Comparison of ENCODE assay signal across 23 cellular contexts in the genomic region with DNA sequence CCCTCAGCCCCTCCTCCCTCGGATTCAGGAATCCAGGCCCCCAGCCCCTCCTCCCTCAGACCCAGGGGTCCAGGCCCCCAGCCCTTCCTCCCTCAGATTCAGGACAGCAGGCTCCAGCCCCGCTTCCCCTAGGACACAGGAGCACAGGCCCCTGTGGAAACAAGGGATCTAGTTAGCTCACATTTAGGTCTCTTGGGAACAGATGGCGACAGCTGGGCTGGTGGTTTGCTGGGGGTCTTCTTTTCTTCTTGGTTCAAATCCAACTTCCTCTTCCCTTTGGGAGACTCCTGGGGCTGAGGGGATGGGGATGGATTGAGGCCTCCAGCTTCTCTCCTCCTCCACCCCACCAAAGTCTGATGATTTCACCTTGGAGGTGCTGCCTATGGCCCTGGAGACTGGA. TPM values are rescaled to one million over a fixed set of nuclear protein-coding genes. Genes with fewer than 3 reads are reported as not detected.
DNase-seq lines count a peak whose midpoint lies in the region; ATAC-seq and TF ChIP-seq lines count a peak whose summit lies in the region.
"Had no signal": no experiment of that assay in that cellular context is flagged by ENCODE, and none has a peak within 500 bp of the region (broad histone marks: within the 10 kb centered on the region; RNA-seq: fewer than 3 reads in every experiment).

No MANE protein-coding gene starts in this region.

- no peaks in the 10 kb centered on the region for H3K27me3 ChIP-seq in A673 (replicated peaks; ENCODE audit: insufficient read depth, low read depth, low read length, poor library complexity)
- H3K27me3 ChIP-seq in BLaER1 treated with 17β-estradiol and CSF1 and Interleukin-3, amounts not matched to agents 10 nM and 100 nM = no peaks in the 10 kb centered on the region

- BruUV-seq in A673 (replicated peaks; lab: Mats Ljungman, UMichigan) = no TSS peak

- H3K4me3 ChIP-seq in A673 (ENCODE audit: low read depth, low read length, poor library complexity, severe bottlenecking) = no peak overlapping the region
- no peak overlapping the region for H3K4me3 ChIP-seq in BLaER1 treated with 17β-estradiol and CSF1 and Interleukin-3, amounts not matched to agents 10 nM and 100 nM
- H3K4me3 ChIP-seq: GM12878, GM23248 had no signal

- H3K36me3 Mint-ChIP-seq in central memory CD8-positive, alpha-beta T cell (ENCODE audit: insufficient read depth) = peaks cover 31% of the 10 kb centered on the region
- peaks cover 11% of the 10 kb centered on the region for H3K36me3 Mint-ChIP-seq in activated CD4-positive, alpha-beta T cell treated with anti-CD3 and anti-CD28 coated beads for 36 hours (ENCODE audit: low read depth)

- no peak for ATAC-seq in central memory CD8-positive, alpha-beta T cell (replicated peaks; ENCODE audit: extremely low read depth, poor library complexity, severe bottlenecking)
- ATAC-seq in activated CD4-positive, alpha-beta T cell treated with anti-CD3 and anti-CD28 coated beads for 36 hours = no peak
- no peak for ATAC-seq in GM21723 (IDR thresholded peaks at IDR 0.05; ENCODE audit: unreplicated experiment)
- ATAC-seq: GM12878, Panc1, SK-N-SH treated with all-trans-retinoic acid at 6 μM for 48 hours had no signal

- intact Hi-C loops in A673 (cut with micrococcal nuclease; ENCODE audit: unreplicated experiment) = no loop called here
- intact Hi-C loops in activated CD4-positive, alpha-beta T cell treated with anti-CD3 and anti-CD28 coated beads for 36 hours (cut with DNase I, micrococcal nuclease) = loop anchor here in 1 of 2 experiments (10.0 kb wide), 1 partner anchor 252 kb away; a partner anchor contains a TSS

- no peaks in the 10 kb centered on the region for H3K27me3 Mint-ChIP-seq in central memory CD8-positive, alpha-beta T cell
- no peaks in the 10 kb centered on the region for H3K27me3 Mint-ChIP-seq in activated CD4-positive, alpha-beta T cell treated with anti-CD3 and anti-CD28 coated beads for 36 hours

- TF ChIP-seq CTCF in A673 (conservative IDR thresholded peaks at IDR 0.05; ENCODE audit: low read depth, low read length) = no peak

- peaks cover 26% of the 10 kb centered on the region for H3K4me1 ChIP-seq in A673 (ENCODE audit: insufficient read depth, low read length, poor library complexity, severe bottlenecking)
- peaks cover 23 to 49% (median 37%) of the 10 kb centered on the region in 10 experiments for H3K4me1 ChIP-seq in BLaER1 treated with 17β-estradiol and CSF1 and Interleukin-3, amounts not matched to agents 10 nM and 100 nM

- no peak overlapping the region for H3K4me3 Mint-ChIP-seq in central memory CD8-positive, alpha-beta T cell
- no peak overlapping the region for H3K4me3 Mint-ChIP-seq in activated CD4-positive, alpha-beta T cell treated with anti-CD3 and anti-CD28 coated beads for 36 hours
- H3K4me3 Mint-ChIP-seq: H9 had no signal

- POLR2A ChIA-PET in A673 (lab: Charles Lee; ENCODE audit: low non-redundant PET) = no interaction called here
- POLR2A ChIA-PET in activated CD4-positive, alpha-beta T cell treated with anti-CD3 and anti-CD28 coated beads for 36 hours (lab: Charles Lee) = no interaction called here

- CTCF ChIA-PET in A673 (lab: Charles Lee) = no interaction called here
- CTCF ChIA-PET in activated CD4-positive, alpha-beta T cell treated with anti-CD3 and anti-CD28 coated beads for 36 hours (lab: Charles Lee) = interaction anchor here (0.9 to 6.8 kb wide), 4 partner anchors 23 to 116 kb away, joined by 3 to 88 read pairs (median 4); a partner anchor contains a TSS

- DNase-seq in A673 (ENCODE audit: low spot score) = no peak
- peak; percentile 83 for DNase-seq in NCI-H2171 treated with DMSO at 0.1 percent for 48 hours (lab: John Stamatoyannopoulos, UW)
- DNase-seq in central memory CD8-positive, alpha-beta T cell (ENCODE audit: low spot score in 2 of 2) = no peak
- no peak for DNase-seq in 8988T
- DNase-seq in activated CD4-positive, alpha-beta T cell treated with anti-CD3 and anti-CD28 coated beads for 36 hours = no peak
- DNase-seq in inferior parietal cortex (ENCODE audit: extremely low spot score) = no peak
- DNase-seq: ACHN, C1 segment of cervical spinal cord, DMS79 treated with DMSO at 0.1 percent for 48 hours, GM23248, H9, KG1, NCI-H1092 treated with DMSO at 0.1 percent for 48 hours, NCI-H1436 treated with DMSO at 0.1 percent for 48 hours, NCI-H2029 treated with DMSO at 0.1 percent for 48 hours, NCI-H69, SIG-M5 had no signal

- H3K9me3 Mint-ChIP-seq in central memory CD8-positive, alpha-beta T cell = no peaks in the 10 kb centered on the region
- no peaks in the 10 kb centered on the region for H3K9me3 Mint-ChIP-seq in activated CD4-positive, alpha-beta T cell treated with anti-CD3 and anti-CD28 coated beads for 36 hours (ENCODE audit: low read depth)

- peak overlapping the region; percentile 74 for H3K27ac Mint-ChIP-seq in central memory CD8-positive, alpha-beta T cell (ENCODE audit: low read depth)
- no peak overlapping the region for H3K27ac Mint-ChIP-seq in activated CD4-positive, alpha-beta T cell treated with anti-CD3 and anti-CD28 coated beads for 36 hours

- no peaks in the 10 kb centered on the region for H3K9me3 ChIP-seq in A673 (ENCODE audit: low read depth, low read length, poor library complexity, severe bottlenecking)
- no peaks in the 10 kb centered on the region for H3K9me3 ChIP-seq in BLaER1 treated with 17β-estradiol and CSF1 and Interleukin-3, amounts not matched to agents 10 nM and 100 nM (replicated peaks in 1 of 11)

- H4K20me1 ChIP-seq in BLaER1 treated with 17β-estradiol and CSF1 and Interleukin-3, amounts not matched to agents 10 nM and 100 nM = peaks cover 0 to 12% (median 0%) of the 10 kb centered on the region in 11 experiments; a peak in 2 of 22 replicates

- peaks cover 24% of the 10 kb centered on the region for H3K4me1 Mint-ChIP-seq in central memory CD8-positive, alpha-beta T cell
- peaks cover 10% of the 10 kb centered on the region for H3K4me1 Mint-ChIP-seq in activated CD4-positive, alpha-beta T cell treated with anti-CD3 and anti-CD28 coated beads for 36 hours

- peak overlapping the region in 9 of 11 experiments; percentile 47 to 78 (median 58); a peak in 18 of 22 replicates for H3K4me2 ChIP-seq in BLaER1 treated with 17β-estradiol and CSF1 and Interleukin-3, amounts not matched to agents 10 nM and 100 nM

- H3K27ac ChIP-seq in A673 (ENCODE audit: low read depth, low read length, poor library complexity, severe bottlenecking) = peak overlapping the region; percentile 70
- H3K27ac ChIP-seq in BLaER1 treated with 17β-estradiol and CSF1 and Interleukin-3, amounts not matched to agents 10 nM and 100 nM = peak overlapping the region in 10 of 11 experiments; percentile 17 to 78 (median 68); a peak in 19 of 22 replicates
- H3K27ac ChIP-seq: GM23248 had no signal

- peaks cover 35% of the 10 kb centered on the region for H3K36me3 ChIP-seq in A673 (ENCODE audit: insufficient read depth, low read length, poor library complexity, severe bottlenecking)
- H3K36me3 ChIP-seq in BLaER1 treated with 17β-estradiol and CSF1 and Interleukin-3, amounts not matched to agents 10 nM and 100 nM = peaks cover 65 to 87% (median 76%) of the 10 kb centered on the region in 11 experiments

- H3K9ac ChIP-seq in BLaER1 treated with 17β-estradiol and CSF1 and Interleukin-3, amounts not matched to agents 10 nM and 100 nM = peak overlapping the region; percentile 38 to 71 (median 62); a peak in 19 of 22 replicates
- H3K9ac ChIP-seq: GM23248 had no signal

RNA-seq across cellular contexts. Expression of a gene that starts 19.6 kb away (rescaled TPM):
- 2.8 and 3.1 TPM in 2 replicates for total RNA-seq in A673 (2021)
- total RNA-seq in activated CD4-positive, alpha-beta T cell treated with anti-CD3 and anti-CD28 coated beads for 36 hours = 1 to 10 TPM; 3.4 to 4.3 TPM
- total RNA-seq: H9, HT1080 had no signal

RNA-seq across cellular contexts. Expression of a gene that starts 22.7 kb away (rescaled TPM):
- 69.4 and 86.0 TPM in 2 replicates for total RNA-seq in A673 (2021)
- total RNA-seq in activated CD4-positive, alpha-beta T cell treated with anti-CD3 and anti-CD28 coated beads for 36 hours = 10 to 100 TPM; 31.6 to 40.0 TPM

RNA-seq across cellular contexts. Expression of a gene that starts 23.0 kb away (rescaled TPM):
- total RNA-seq in A673 (2021) = 14.3 and 15.6 TPM in 2 replicates
- total RNA-seq in activated CD4-positive, alpha-beta T cell treated with anti-CD3 and anti-CD28 coated beads for 36 hours = 1 to 10 TPM; 3.5 to 3.6 TPM

RNA-seq across cellular contexts. Expression of a gene that starts 25.6 kb away (rescaled TPM):
- total RNA-seq in A673 (2021) = 8.8 and 15.3 TPM in 2 replicates
- total RNA-seq in activated CD4-positive, alpha-beta T cell treated with anti-CD3 and anti-CD28 coated beads for 36 hours = 10 to 100 TPM; 68.7 to 78.8 TPM

RNA-seq across cellular contexts. Expression of a gene that starts 43.3 kb away (rescaled TPM):
- total RNA-seq in A673 (2021) = 34.1 and 37.7 TPM in 2 replicates
- 10 to 100 TPM; 11.1 to 16.4 TPM for total RNA-seq in activated CD4-positive, alpha-beta T cell treated with anti-CD3 and anti-CD28 coated beads for 36 hours
